In the genomic region with DNA sequence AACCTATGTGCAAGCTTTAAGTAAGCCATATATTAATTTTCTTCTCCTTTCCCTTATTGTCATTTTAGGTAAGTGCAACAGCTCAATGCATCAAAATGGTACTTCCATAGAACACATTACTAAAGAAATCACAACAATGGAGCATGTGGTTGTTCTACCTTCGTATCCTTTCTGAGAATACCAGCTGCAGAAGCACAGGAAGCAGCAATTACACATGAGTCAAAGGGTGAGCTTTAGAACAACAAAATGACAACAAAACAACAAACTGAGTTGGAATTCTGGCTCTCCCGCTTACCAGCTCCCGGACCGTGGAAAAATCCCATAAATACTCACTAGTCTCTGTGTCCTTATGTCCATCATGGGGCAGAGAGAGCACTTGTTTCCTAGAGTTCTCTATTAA, we compare ENCODE assay signal across 1 cellular context.
A peak's percentile ranks its signal among the peaks of the same experiment; 100 is the strongest.
TF ChIP-seq lines count a peak whose summit lies in the region.

No MANE protein-coding gene starts in this region.

TF ChIP-seq in K562, 482 proteins besides CTCF, POLR2A, EP300 and RAD21 (continued from another document):
- TF ChIP-seq, protein P1, sequence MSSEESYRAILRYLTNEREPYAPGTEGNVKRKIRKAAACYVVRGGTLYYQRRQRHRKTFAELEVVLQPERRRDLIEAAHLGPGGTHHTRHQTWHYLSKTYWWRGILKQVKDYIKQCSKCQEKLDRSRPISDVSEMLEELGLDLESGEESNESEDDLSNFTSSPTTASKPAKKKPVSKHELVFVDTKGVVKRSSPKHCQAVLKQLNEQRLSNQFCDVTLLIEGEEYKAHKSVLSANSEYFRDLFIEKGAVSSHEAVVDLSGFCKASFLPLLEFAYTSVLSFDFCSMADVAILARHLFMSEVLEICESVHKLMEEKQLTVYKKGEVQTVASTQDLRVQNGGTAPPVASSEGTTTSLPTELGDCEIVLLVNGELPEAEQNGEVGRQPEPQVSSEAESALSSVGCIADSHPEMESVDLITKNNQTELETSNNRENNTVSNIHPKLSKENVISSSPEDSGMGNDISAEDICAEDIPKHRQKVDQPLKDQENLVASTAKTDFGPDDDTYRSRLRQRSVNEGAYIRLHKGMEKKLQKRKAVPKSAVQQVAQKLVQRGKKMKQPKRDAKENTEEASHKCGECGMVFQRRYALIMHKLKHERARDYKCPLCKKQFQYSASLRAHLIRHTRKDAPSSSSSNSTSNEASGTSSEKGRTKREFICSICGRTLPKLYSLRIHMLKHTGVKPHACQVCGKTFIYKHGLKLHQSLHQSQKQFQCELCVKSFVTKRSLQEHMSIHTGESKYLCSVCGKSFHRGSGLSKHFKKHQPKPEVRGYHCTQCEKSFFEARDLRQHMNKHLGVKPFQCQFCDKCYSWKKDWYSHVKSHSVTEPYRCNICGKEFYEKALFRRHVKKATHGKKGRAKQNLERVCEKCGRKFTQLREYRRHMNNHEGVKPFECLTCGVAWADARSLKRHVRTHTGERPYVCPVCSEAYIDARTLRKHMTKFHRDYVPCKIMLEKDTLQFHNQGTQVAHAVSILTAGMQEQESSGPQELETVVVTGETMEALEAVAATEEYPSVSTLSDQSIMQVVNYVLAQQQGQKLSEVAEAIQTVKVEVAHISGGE (CRISPR knock-in tag; IDR thresholded peaks at IDR 0.05) = peak in 1 of 3 experiments; percentile 72; a peak in 2 of 6 replicates
- TF ChIP-seq WHSC1 (IDR thresholded peaks at IDR 0.05; ENCODE audit: low read length) = no peak
